27 cellular contexts compared by ENCODE assay signal in the genomic region with DNA sequence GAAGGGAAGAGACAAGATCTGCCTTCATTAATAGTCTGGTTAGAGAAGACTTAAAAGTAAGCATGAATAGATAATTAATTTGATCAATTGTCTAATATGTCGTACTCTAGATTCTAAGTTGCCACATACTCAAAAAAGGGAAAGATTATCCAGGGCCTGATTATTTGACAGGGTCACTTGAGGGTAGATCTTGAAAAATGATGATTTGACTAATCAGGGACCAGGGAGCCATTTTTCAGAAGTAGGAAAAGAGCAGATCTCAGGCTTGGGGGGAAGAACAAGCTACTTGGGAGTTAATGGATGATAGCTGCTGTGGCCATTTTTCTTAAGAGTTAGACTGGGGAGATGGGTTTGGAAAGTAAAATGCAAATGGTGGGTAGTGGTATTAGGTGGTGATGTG. TPM values are rescaled to one million over a fixed set of nuclear protein-coding genes. Genes with fewer than 3 reads are reported as not detected.
DNase-seq lines count a peak whose midpoint lies in the region; ATAC-seq, FAIRE-seq and TF ChIP-seq lines count a peak whose summit lies in the region.
"Had no signal": no experiment of that assay in that cellular context is flagged by ENCODE, and none has a peak within 500 bp of the region (broad histone marks: within the 10 kb centered on the region; RNA-seq: fewer than 3 reads in every experiment).

No MANE protein-coding gene starts in this region.

- H3K79me2 ChIP-seq in K562 (ENCODE audit: control insufficient read depth, insufficient read depth, low read length) (peaks cover 29% of the 10 kb centered on the region), trophoblast cell (ENCODE audit: control insufficient read depth, insufficient read depth, low read length, poor library complexity) (peaks cover 1% of the 10 kb centered on the region)

- H3K9me3 ChIP-seq in CD4-positive, alpha-beta memory T cell (ENCODE audit: control insufficient read depth in 1 of 2, low read length in 2 of 2) = no peaks in the 10 kb centered on the region
- no peaks in the 10 kb centered on the region for H3K9me3 ChIP-seq in K562 (replicated peaks; ENCODE audit: control insufficient read depth, insufficient read depth, low read depth, low read length)
- H3K9me3 ChIP-seq in trophoblast cell (ENCODE audit: insufficient read depth, low read depth, low read length) = no peaks in the 10 kb centered on the region
- H3K9me3 ChIP-seq in endodermal cell (ENCODE audit: control insufficient read depth, low read length) = no peaks in the 10 kb centered on the region
- H3K9me3 ChIP-seq: ascending aorta, MG63 had no signal

- 100% methylated on average over 1 of the region's 1 CpG for WGBS in K562 (ENCODE audit: insufficient coverage, low coverage, missing lambda C conversion rate)
- no CpG with 5 or more reads among the region's 1 CpG for WGBS in trophoblast cell (ENCODE audit: extremely low coverage, insufficient coverage, insufficient read length)
- WGBS in endodermal cell (ENCODE audit: insufficient coverage in 1 of 2, insufficient read length in 1 of 2), 2 experiments = 100% methylated on average over 1 of the region's 1 CpG

- TF ChIP-seq RAD21 in K562 (CRISPR knock-in tag; conservative IDR thresholded peaks at IDR 0.05 in 1 of 2, IDR thresholded peaks at IDR 0.05 in 1 of 2) = no peak

- no peak overlapping the region for H4K8ac ChIP-seq in trophoblast cell (ENCODE audit: low read depth, low read length)

- no peak for DNase-seq in CD4-positive, alpha-beta memory T cell
- DNase-seq in K562 (ENCODE audit: extremely low read depth in 1 of 4, low spot score in 3 of 4) = no peak
- DNase-seq in trophoblast cell = no peak
- no peak for DNase-seq in CD1c-positive myeloid dendritic cell (ENCODE audit: extremely low spot score)
- no peak for DNase-seq in NCI-H1417 treated with DMSO at 0.1 percent for 48 hours (lab: John Stamatoyannopoulos, UW)
- no peak for DNase-seq in endodermal cell
- DNase-seq: activated CD4-positive, alpha-beta T cell treated with anti-CD3 and anti-CD28 coated beads, Interleukin-2, amount 50 U/mL, for 48 hours; activated naive CD4-positive, alpha-beta T cell; caudate nucleus; CD8-positive, alpha-beta T cell; DMS153; head of caudate nucleus; KBM-7; left colon; MG63; NCI-H1436; NCI-H446; NCI-H82; nucleus accumbens; small intestine; stimulated activated CD4-positive, alpha-beta T cell treated with anti-CD3 and anti-CD28 coated beads, Interleukin-2, amount 100 ng/mL, for 24 hours; WERI-Rb-1 had no signal

- H3K18ac ChIP-seq in trophoblast cell (ENCODE audit: low read length) = no peak overlapping the region

- no peak overlapping the region for H4K12ac ChIP-seq in trophoblast cell (ENCODE audit: low read depth, low read length)

- ATAC-seq in K562 = no peak
- ATAC-seq: CD8-positive, alpha-beta T cell; left colon; SK-N-SH treated with all-trans-retinoic acid at 6 μM for 48 hours had no signal

- CTCF ChIA-PET in CD4-positive, alpha-beta memory T cell (lab: Charles Lee; ENCODE audit: partially characterized antibody) = interaction anchor here (0.9 to 10.7 kb wide), 4 partner anchors 34 to 130 kb away, joined by 3 to 242 read pairs (median 118); a partner anchor contains a TSS
- CTCF ChIA-PET in K562 (lab: Yijun Ruan, JAX; ENCODE audit: low intra/inter-chr PET ratio) = no interaction called here

- no peak overlapping the region for H3K4me3 Mint-ChIP-seq in CD4-positive, alpha-beta memory T cell
- no peak overlapping the region for H3K4me3 Mint-ChIP-seq in endodermal cell
- H3K4me3 Mint-ChIP-seq: CD8-positive, alpha-beta T cell; T-helper 2 cell treated with Interferon-gamma antibody and Interleukin-4, amounts not matched to agents 5 μg/mL and 100 μg/mL, for 36 hours had no signal

- in situ Hi-C loops in K562 (cut with MboI) = no loop called here

- H2BK5ac ChIP-seq in trophoblast cell (ENCODE audit: low read depth, low read length, poor library complexity) = no peak overlapping the region

- peaks cover 3 to 10% (median 7%) of the 10 kb centered on the region in 4 donors for H3K4me1 Mint-ChIP-seq in CD4-positive, alpha-beta memory T cell
- H3K4me1 Mint-ChIP-seq in endodermal cell = no peaks in the 10 kb centered on the region

- H3K9me3 Mint-ChIP-seq in CD4-positive, alpha-beta memory T cell = peaks cover 0 to 2% (median 0%) of the 10 kb centered on the region in 8 donors
- H3K9me3 Mint-ChIP-seq in endodermal cell = no peaks in the 10 kb centered on the region
- H3K9me3 Mint-ChIP-seq: CD8-positive, alpha-beta T cell; T-helper 2 cell treated with Interferon-gamma antibody and Interleukin-4, amounts not matched to agents 5 μg/mL and 100 μg/mL, for 36 hours had no signal

- H3K9ac ChIP-seq in K562 (ENCODE audit: insufficient read depth in 1 of 2, low read depth in 2 of 2, low read length in 2 of 2) = no peak overlapping the region
- no peak overlapping the region for H3K9ac ChIP-seq in trophoblast cell (ENCODE audit: low read length)
- no peak overlapping the region for H3K9ac ChIP-seq in endodermal cell (ENCODE audit: extremely low read depth, low read length, poor library complexity, severe bottlenecking)

- H3K4me3 ChIP-seq in CD4-positive, alpha-beta memory T cell (ENCODE audit: low read length in 2 of 2) = no peak overlapping the region
- no peak overlapping the region for H3K4me3 ChIP-seq in K562
- no peak overlapping the region for H3K4me3 ChIP-seq in trophoblast cell (ENCODE audit: low read depth, low read length)
- no peak overlapping the region for H3K4me3 ChIP-seq in endodermal cell (ENCODE audit: low read length)
- H3K4me3 ChIP-seq: ascending aorta, MG63 had no signal

- H3K4me2 ChIP-seq in K562 (ENCODE audit: insufficient read depth, low read length) (no peak overlapping the region), trophoblast cell (ENCODE audit: low read length) (no peak overlapping the region)

- H2AFZ ChIP-seq in K562 (ENCODE audit: low read depth, low read length) = no peak overlapping the region
- H2AFZ ChIP-seq in trophoblast cell (ENCODE audit: insufficient read depth, low read length, poor library complexity) = no peak overlapping the region

- peaks cover 35 to 50% of the 10 kb centered on the region in 2 donors for H3K36me3 Mint-ChIP-seq in CD4-positive, alpha-beta memory T cell
- H3K36me3 Mint-ChIP-seq in endodermal cell (ENCODE audit: low read depth) = peaks cover 70% of the 10 kb centered on the region

- no peaks in the 10 kb centered on the region for H3K4me1 ChIP-seq in CD4-positive, alpha-beta memory T cell (ENCODE audit: insufficient read depth, low read length)
- peaks cover 3 to 4% of the 10 kb centered on the region in 2 experiments; a peak in 3 of 5 replicates for H3K4me1 ChIP-seq in K562 (replicated peaks in 1 of 2; ENCODE audit: control insufficient read depth in 2 of 2, insufficient read depth in 2 of 2, low read length in 2 of 2)
- H3K4me1 ChIP-seq in trophoblast cell (ENCODE audit: control insufficient read depth in 1 of 2, insufficient read depth in 2 of 2, low read length in 2 of 2) = peaks cover 19% of the 10 kb centered on the region in 2 experiments
- H3K4me1 ChIP-seq in endodermal cell (ENCODE audit: control insufficient read depth, insufficient read depth, low read length) = no peaks in the 10 kb centered on the region
- H3K4me1 ChIP-seq: ascending aorta had no signal

- no peak overlapping the region for H3K23ac ChIP-seq in trophoblast cell (ENCODE audit: low read length)

- H3K4ac ChIP-seq in trophoblast cell (ENCODE audit: low read depth, low read length) = peak overlapping the region; percentile 24

- POLR2A ChIA-PET in CD4-positive, alpha-beta memory T cell (lab: Charles Lee; ENCODE audit: partially characterized antibody) = interaction anchor here (0.5 to 2.6 kb wide), 5 partner anchors 8 to 98 kb away, joined by 3 to 8 read pairs (median 4); no protein-coding TSS in a partner anchor
- POLR2A ChIA-PET in K562 (lab: Yijun Ruan, JAX) = interaction anchor here (0.6 to 2.8 kb wide), 5 partner anchors 8 to 23 kb away, joined by 3 to 11 read pairs (median 5); no protein-coding TSS in a partner anchor

- peak overlapping the region in 4 of 7 donors; percentile 1 to 54 (median 30) for H3K27ac Mint-ChIP-seq in CD4-positive, alpha-beta memory T cell
- H3K27ac Mint-ChIP-seq in endodermal cell = no peak overlapping the region
- H3K27ac Mint-ChIP-seq: CD8-positive, alpha-beta T cell; T-helper 2 cell treated with Interferon-gamma antibody and Interleukin-4, amounts not matched to agents 5 μg/mL and 100 μg/mL, for 36 hours had no signal

- TF ChIP-seq EP300 in K562 (IDR thresholded peaks at IDR 0.05; ENCODE audit: low read length) = no peak

- TF ChIP-seq POLR2A in K562 (conservative IDR thresholded peaks at IDR 0.05) = no peak

- TF ChIP-seq CTCF in C4-2B (conservative IDR thresholded peaks at IDR 0.05) (no peak), K562 (IDR thresholded peaks at IDR 0.05 in 2 of 3, conservative IDR thresholded peaks at IDR 0.05 in 1 of 3; ENCODE audit: insufficient read depth in 2 of 3, low read depth in 1 of 3, low read length in 3 of 3) (no peak), endodermal cell (conservative IDR thresholded peaks at IDR 0.05) (no peak)

- no peaks in the 10 kb centered on the region for H3K27me3 Mint-ChIP-seq in CD4-positive, alpha-beta memory T cell
- no peaks in the 10 kb centered on the region for H3K27me3 Mint-ChIP-seq in endodermal cell (ENCODE audit: insufficient read depth)

- no peak overlapping the region for H3K14ac ChIP-seq in trophoblast cell (ENCODE audit: low read length)

- H3K36me3 ChIP-seq in CD4-positive, alpha-beta memory T cell (ENCODE audit: insufficient read depth, low read length) = peaks cover 37% of the 10 kb centered on the region
- peaks cover 85% of the 10 kb centered on the region for H3K36me3 ChIP-seq in K562 (ENCODE audit: control insufficient read depth, insufficient read depth, low read length)
- peaks cover 37 to 47% of the 10 kb centered on the region in 2 experiments for H3K36me3 ChIP-seq in trophoblast cell (ENCODE audit: control insufficient read depth in 1 of 2, insufficient read depth in 2 of 2, low read length in 2 of 2)
- H3K36me3 ChIP-seq in endodermal cell (ENCODE audit: control insufficient read depth, insufficient read depth, low read length) = peaks cover 71% of the 10 kb centered on the region

- intact Hi-C loops in CD4-positive, alpha-beta memory T cell (cut with micrococcal nuclease) = no loop called here
- intact Hi-C loops in K562 (cut with micrococcal nuclease) = no loop called here

- no peak for FAIRE-seq in K562 (lab: Jason Lieb, UNC)
- FAIRE-seq: endothelial cell of umbilical vein, small intestine had no signal

- H3K9me1 ChIP-seq in K562 (ENCODE audit: control insufficient read depth, insufficient read depth, low read length) = peaks cover 5% of the 10 kb centered on the region

- H4K20me1 ChIP-seq in K562 (replicated peaks; ENCODE audit: control insufficient read depth, insufficient read depth, low read length) = peaks cover 5% of the 10 kb centered on the region; the same call in 1 of the 2 replicates

- peaks cover 10% of the 10 kb centered on the region for H3K79me1 ChIP-seq in trophoblast cell (ENCODE audit: low read length)

- no peaks in the 10 kb centered on the region for H3K27me3 ChIP-seq in CD4-positive, alpha-beta memory T cell (ENCODE audit: insufficient read depth, low read length)
- H3K27me3 ChIP-seq in K562 (ENCODE audit: control insufficient read depth in 2 of 2, insufficient read depth in 2 of 2, low read length in 2 of 2) = no peaks in the 10 kb centered on the region
- no peaks in the 10 kb centered on the region for H3K27me3 ChIP-seq in trophoblast cell (ENCODE audit: insufficient read depth, low read length)
- H3K27me3 ChIP-seq in endodermal cell (ENCODE audit: control insufficient read depth, insufficient read depth, low read length, poor library complexity, severe bottlenecking) = no peaks in the 10 kb centered on the region
- H3K27me3 ChIP-seq: ascending aorta, MG63 had no signal

- no peak overlapping the region for H4K91ac ChIP-seq in trophoblast cell (ENCODE audit: low read depth, low read length)

- no peak overlapping the region for H2BK12ac ChIP-seq in trophoblast cell (ENCODE audit: low read length)

- H3K27ac ChIP-seq in C4-2B (peak overlapping the region; percentile 69; the same call in 1 of the 2 replicates), K562 (ENCODE audit: extremely low read depth, low read depth, low read length) (no peak overlapping the region), trophoblast cell (ENCODE audit: low read depth, low read length) (peak overlapping the region; percentile 89), endodermal cell (ENCODE audit: low read depth, low read length) (no peak overlapping the region)
- no peak overlapping the region for H3K27ac ChIP-seq in CD4-positive, alpha-beta memory T cell (ENCODE audit: low read depth, low read length)
- H3K27ac ChIP-seq: ascending aorta, WERI-Rb-1 had no signal

- H2BK120ac ChIP-seq in trophoblast cell (ENCODE audit: insufficient read depth, low read length, poor library complexity) = no peak overlapping the region

- H2AK5ac ChIP-seq in trophoblast cell (ENCODE audit: low read length) = no peak overlapping the region

- no TSS peak for BruUV-seq in K562 (replicated peaks; lab: Mats Ljungman, UMichigan)

RNA-seq across cellular contexts. Expression of a gene that starts 21.0 kb away (rescaled TPM):
- total RNA-seq in CD4-positive, alpha-beta memory T cell = 10 to 100 TPM; 60.8 to 66.8 TPM
- polyA plus RNA-seq in CD4-positive, alpha-beta memory T cell = 10 to 100 TPM in 1 of 2 donors, 1 to 10 TPM in 1; 7.5 to 46.6 TPM
- 106 and 144 TPM in 2 replicates for total RNA-seq in K562 (2011; cell fraction: chromatin; rRNA removed; ENCODE audit: low replicate concordance)
- total RNA-seq in K562 (2011; cell fraction: nucleolus; rRNA removed) = 68.8 and 74.0 TPM in 2 replicates
- total RNA-seq in K562 (2011; cell fraction: nucleoplasm; rRNA removed) = 67.5 and 78.2 TPM in 2 replicates
- total RNA-seq in K562 (2014; rRNA removed) (149 and 166 TPM in 2 replicates), K562 (2014; rRNA removed; fragmentation: Illumina TruSeq; extraction: Trizol) (102 and 114 TPM in 2 replicates), K562 (2015; rRNA removed; fragmentation: Illumina TruSeq; extraction: Trizol) (137 and 138 TPM in 2 replicates), K562 (2021) (120 and 138 TPM in 2 replicates), endodermal cell (10 to 100 TPM; 84.9 to 89.3 TPM)
- polyA plus RNA-seq in K562 (2011; rRNA removed) (47.4 and 53.0 TPM in 2 replicates), K562 (2014; fragmentation: Illumina TruSeq; extraction: Trizol) (193 and 194 TPM in 2 replicates), K562 (2014; fragmentation: Nextera tagmentation; extraction: Ambion mirVana) (10 to 100 TPM; 41.6 to 43.5 TPM), K562 (2014; rRNA removed) (91.6 and 95.4 TPM in 2 replicates)
- polyA plus RNA-seq in K562 (2011; cell fraction: cytosol; rRNA removed) = 55.5 and 68.2 TPM in 2 replicates
- polyA plus RNA-seq in K562 (2011; cell fraction: nucleus; rRNA removed) = 107 and 119 TPM in 2 replicates
- 94.3 and 135 TPM in 2 replicates for polyA plus RNA-seq in K562 (2012)
- polyA minus RNA-seq in K562 (2011; rRNA and poly(A)+ RNA removed) = 64.1 and 88.2 TPM in 2 replicates
- polyA minus RNA-seq in K562 (2011; cell fraction: cytosol; rRNA and poly(A)+ RNA removed) = 70.7 and 87.6 TPM in 2 replicates
- 30.8 and 44.9 TPM in 2 replicates for polyA minus RNA-seq in K562 (2011; cell fraction: nucleus; rRNA and poly(A)+ RNA removed)
- polyA plus RNA-seq in trophoblast cell (2013) = 67.5 and 68.9 TPM in 2 replicates
- 65.6 TPM for polyA plus RNA-seq in endodermal cell (2013, experiment 1 of 2)
- polyA plus RNA-seq in endodermal cell (2013, experiment 2 of 2) = 62.9 TPM

RNA-seq across cellular contexts. Expression of a gene that starts 24.8 kb away (rescaled TPM):
- 100 to 1,000 TPM; 224 to 231 TPM for total RNA-seq in CD4-positive, alpha-beta memory T cell
- 10 to 100 TPM in 1 of 2 donors, 1 to 10 TPM in 1; 8.5 to 30.6 TPM for polyA plus RNA-seq in CD4-positive, alpha-beta memory T cell
- 194 and 283 TPM in 2 replicates for total RNA-seq in K562 (2011; cell fraction: chromatin; rRNA removed; ENCODE audit: low replicate concordance)
- 176 and 243 TPM in 2 replicates for total RNA-seq in K562 (2011; cell fraction: nucleolus; rRNA removed)
- total RNA-seq in K562 (2011; cell fraction: nucleoplasm; rRNA removed) = 172 and 194 TPM in 2 replicates
- total RNA-seq in K562 (2014; rRNA removed) (32.6 and 60.5 TPM in 2 replicates), K562 (2014; rRNA removed; fragmentation: Illumina TruSeq; extraction: Trizol) (49.7 TPM in 2 replicates), K562 (2015; rRNA removed; fragmentation: Illumina TruSeq; extraction: Trizol) (39.9 and 49.9 TPM in 2 replicates), K562 (2021) (65.5 and 69.9 TPM in 2 replicates), endodermal cell (100 to 1,000 TPM; 122 to 126 TPM)
- polyA plus RNA-seq in K562 (2011; rRNA removed) (19.4 and 28.1 TPM in 2 replicates), K562 (2014; fragmentation: Illumina TruSeq; extraction: Trizol) (31.3 and 61.2 TPM in 2 replicates), K562 (2014; fragmentation: Nextera tagmentation; extraction: Ambion mirVana) (10 to 100 TPM; 14.1 to 21.9 TPM), K562 (2014; rRNA removed) (26.8 and 30.4 TPM in 2 replicates)
- 14.0 and 15.3 TPM in 2 replicates for polyA plus RNA-seq in K562 (2011; cell fraction: cytosol; rRNA removed)
- 79.8 and 95.1 TPM in 2 replicates for polyA plus RNA-seq in K562 (2011; cell fraction: nucleus; rRNA removed)
- polyA plus RNA-seq in K562 (2012) = 38.2 and 56.5 TPM in 2 replicates
- 111 and 152 TPM in 2 replicates for polyA minus RNA-seq in K562 (2011; rRNA and poly(A)+ RNA removed)
- 27.6 and 30.5 TPM in 2 replicates for polyA minus RNA-seq in K562 (2011; cell fraction: cytosol; rRNA and poly(A)+ RNA removed)
- 193 and 329 TPM in 2 replicates for polyA minus RNA-seq in K562 (2011; cell fraction: nucleus; rRNA and poly(A)+ RNA removed)
- polyA plus RNA-seq in trophoblast cell (2013) = 153 and 155 TPM in 2 replicates
- 43.2 TPM for polyA plus RNA-seq in endodermal cell (2013, experiment 1 of 2)
- polyA plus RNA-seq in endodermal cell (2013, experiment 2 of 2) = 41.9 TPM

RNA-seq across cellular contexts. Expression of a gene that starts 25.4 kb away (rescaled TPM):
- 10 to 100 TPM; 44.4 to 46.3 TPM for total RNA-seq in CD4-positive, alpha-beta memory T cell
- 100 to 1,000 TPM; 112 to 126 TPM for polyA plus RNA-seq in CD4-positive, alpha-beta memory T cell
- total RNA-seq in K562 (2011; cell fraction: chromatin; rRNA removed; ENCODE audit: low replicate concordance) = 34.1 and 72.7 TPM in 2 replicates
- 57.9 and 58.4 TPM in 2 replicates for total RNA-seq in K562 (2011; cell fraction: nucleolus; rRNA removed)
- 49.2 and 50.2 TPM in 2 replicates for total RNA-seq in K562 (2011; cell fraction: nucleoplasm; rRNA removed)
- total RNA-seq in K562 (2014; rRNA removed) = 134 and 143 TPM in 2 replicates
- total RNA-seq in K562 (2014; rRNA removed; fragmentation: Illumina TruSeq; extraction: Trizol) = 159 TPM in 2 replicates
- 144 and 146 TPM in 2 replicates for total RNA-seq in K562 (2015; rRNA removed; fragmentation: Illumina TruSeq; extraction: Trizol)
- 125 and 132 TPM in 2 replicates for total RNA-seq in K562 (2021)
- 177 and 178 TPM in 2 replicates for polyA plus RNA-seq in K562 (2011; rRNA removed)
- polyA plus RNA-seq in K562 (2011; cell fraction: cytosol; rRNA removed) = 261 and 277 TPM in 2 replicates
- polyA plus RNA-seq in K562 (2011; cell fraction: nucleus; rRNA removed) = 41.8 and 46.9 TPM in 2 replicates
- 141 and 165 TPM in 2 replicates for polyA plus RNA-seq in K562 (2012)
- polyA plus RNA-seq in K562 (2014; fragmentation: Illumina TruSeq; extraction: Trizol) = 285 and 292 TPM in 2 replicates
- 100 to 1,000 TPM; 331 to 383 TPM for polyA plus RNA-seq in K562 (2014; fragmentation: Nextera tagmentation; extraction: Ambion mirVana)
- 180 and 270 TPM in 2 replicates for polyA plus RNA-seq in K562 (2014; rRNA removed)
- 121 and 136 TPM in 2 replicates for polyA minus RNA-seq in K562 (2011; rRNA and poly(A)+ RNA removed)
- polyA minus RNA-seq in K562 (2011; cell fraction: cytosol; rRNA and poly(A)+ RNA removed) = 91.8 and 121 TPM in 2 replicates
- polyA minus RNA-seq in K562 (2011; cell fraction: nucleus; rRNA and poly(A)+ RNA removed) = 25.8 and 35.7 TPM in 2 replicates
- 35.8 and 36.9 TPM in 2 replicates for polyA plus RNA-seq in trophoblast cell (2013)
- 10 to 100 TPM; 37.6 to 39.7 TPM for total RNA-seq in endodermal cell
- 48.6 TPM for polyA plus RNA-seq in endodermal cell (2013, experiment 1 of 2)
- 45.3 TPM for polyA plus RNA-seq in endodermal cell (2013, experiment 2 of 2)

RNA-seq across cellular contexts. Expression of a gene that starts 34.4 kb away (rescaled TPM):
- 1 to 10 TPM; 8.3 to 9.4 TPM for total RNA-seq in CD4-positive, alpha-beta memory T cell
- polyA plus RNA-seq in CD4-positive, alpha-beta memory T cell = 1 to 10 TPM in 1 of 2 donors, under 1 TPM in 1; 0.29 to 1.9 TPM
- 24.6 and 28.0 TPM in 2 replicates for total RNA-seq in K562 (2011; cell fraction: chromatin; rRNA removed; ENCODE audit: low replicate concordance)
- total RNA-seq in K562 (2011; cell fraction: nucleolus; rRNA removed) = 10.2 and 12.0 TPM in 2 replicates
- total RNA-seq in K562 (2011; cell fraction: nucleoplasm; rRNA removed) = 21.6 and 43.5 TPM in 2 replicates
- total RNA-seq in K562 (2014; rRNA removed) (1.00 and 2.9 TPM in 2 replicates), K562 (2014; rRNA removed; fragmentation: Illumina TruSeq; extraction: Trizol) (1.5 and 1.7 TPM in 2 replicates), K562 (2015; rRNA removed; fragmentation: Illumina TruSeq; extraction: Trizol) (1.6 and 1.7 TPM in 2 replicates), K562 (2021) (3.7 and 4.1 TPM in 2 replicates), endodermal cell (10 to 100 TPM; 31.6 to 38.0 TPM)
- polyA plus RNA-seq in K562 (2011; rRNA removed) (4.2 and 7.4 TPM in 2 replicates), K562 (2014; fragmentation: Illumina TruSeq; extraction: Trizol) (4.3 and 5.8 TPM in 2 replicates), K562 (2014; fragmentation: Nextera tagmentation; extraction: Ambion mirVana) (under 1 TPM; 0.65 to 0.71 TPM), K562 (2014; rRNA removed) (4.9 and 5.1 TPM in 2 replicates)
- polyA plus RNA-seq in K562 (2011; cell fraction: cytosol; rRNA removed) = 4.0 and 6.1 TPM in 2 replicates
- polyA plus RNA-seq in K562 (2011; cell fraction: nucleus; rRNA removed) = 38.2 and 41.0 TPM in 2 replicates
- 4.5 and 6.2 TPM in 2 replicates for polyA plus RNA-seq in K562 (2012)
- polyA minus RNA-seq in K562 (2011; rRNA and poly(A)+ RNA removed) = 3.3 and 3.9 TPM in 2 replicates
- 1.5 and 2.3 TPM in 2 replicates for polyA minus RNA-seq in K562 (2011; cell fraction: cytosol; rRNA and poly(A)+ RNA removed)
- polyA minus RNA-seq in K562 (2011; cell fraction: nucleus; rRNA and poly(A)+ RNA removed) = 4.8 and 7.0 TPM in 2 replicates
- polyA plus RNA-seq in trophoblast cell (2013) = 25.4 and 28.5 TPM in 2 replicates
- 87.3 TPM for polyA plus RNA-seq in endodermal cell (2013, experiment 1 of 2)
- 72.0 TPM for polyA plus RNA-seq in endodermal cell (2013, experiment 2 of 2)

RNA-seq across cellular contexts. Expression of a gene that starts 35.2 kb away (rescaled TPM):
- 10 to 100 TPM; 26.4 to 29.1 TPM for total RNA-seq in CD4-positive, alpha-beta memory T cell
- 1 to 10 TPM; 4.3 to 8.5 TPM for polyA plus RNA-seq in CD4-positive, alpha-beta memory T cell
- 30.7 and 40.4 TPM in 2 replicates for total RNA-seq in K562 (2011; cell fraction: chromatin; rRNA removed; ENCODE audit: low replicate concordance)
- total RNA-seq in K562 (2011; cell fraction: nucleolus; rRNA removed) = 17.5 and 18.5 TPM in 2 replicates
- 28.0 and 48.3 TPM in 2 replicates for total RNA-seq in K562 (2011; cell fraction: nucleoplasm; rRNA removed)
- total RNA-seq in K562 (2014; rRNA removed) (25.3 and 27.7 TPM in 2 replicates), K562 (2014; rRNA removed; fragmentation: Illumina TruSeq; extraction: Trizol) (22.5 and 23.5 TPM in 2 replicates), K562 (2015; rRNA removed; fragmentation: Illumina TruSeq; extraction: Trizol) (31.9 and 33.6 TPM in 2 replicates), K562 (2021) (28.8 and 31.4 TPM in 2 replicates), endodermal cell (10 to 100 TPM; 10.9 to 12.0 TPM)
- polyA plus RNA-seq in K562 (2011; rRNA removed) (38.6 and 44.3 TPM in 2 replicates), K562 (2014; fragmentation: Illumina TruSeq; extraction: Trizol) (52.2 and 59.6 TPM in 2 replicates), K562 (2014; fragmentation: Nextera tagmentation; extraction: Ambion mirVana) (10 to 100 TPM; 23.9 to 26.6 TPM), K562 (2014; rRNA removed) (34.6 and 38.0 TPM in 2 replicates)
- 57.5 and 64.8 TPM in 2 replicates for polyA plus RNA-seq in K562 (2011; cell fraction: cytosol; rRNA removed)
- polyA plus RNA-seq in K562 (2011; cell fraction: nucleus; rRNA removed) = 41.6 and 45.0 TPM in 2 replicates
- polyA plus RNA-seq in K562 (2012) = 19.5 and 24.7 TPM in 2 replicates
- polyA minus RNA-seq in K562 (2011; rRNA and poly(A)+ RNA removed) = 46.0 and 47.8 TPM in 2 replicates
- 13.3 and 18.6 TPM in 2 replicates for polyA minus RNA-seq in K562 (2011; cell fraction: cytosol; rRNA and poly(A)+ RNA removed)
- polyA minus RNA-seq in K562 (2011; cell fraction: nucleus; rRNA and poly(A)+ RNA removed) = 12.8 and 21.0 TPM in 2 replicates
- 8.2 TPM in 2 replicates for polyA plus RNA-seq in trophoblast cell (2013)
- 42.4 TPM for polyA plus RNA-seq in endodermal cell (2013, experiment 1 of 2)
- polyA plus RNA-seq in endodermal cell (2013, experiment 2 of 2) = 36.6 TPM

Comparison
In these comparisons a context has a peak if more than half of its experiments do, and no peak if none do; other contexts are left out.
1. H3K27ac ChIP-seq: peak in C4-2B (single experiment) and trophoblast cell (single experiment); none in CD4-positive, alpha-beta memory T cell (single experiment), K562 (single experiment) and endodermal cell (single experiment).